ENCODE assay signal across 23 cellular contexts in the genomic region with DNA sequence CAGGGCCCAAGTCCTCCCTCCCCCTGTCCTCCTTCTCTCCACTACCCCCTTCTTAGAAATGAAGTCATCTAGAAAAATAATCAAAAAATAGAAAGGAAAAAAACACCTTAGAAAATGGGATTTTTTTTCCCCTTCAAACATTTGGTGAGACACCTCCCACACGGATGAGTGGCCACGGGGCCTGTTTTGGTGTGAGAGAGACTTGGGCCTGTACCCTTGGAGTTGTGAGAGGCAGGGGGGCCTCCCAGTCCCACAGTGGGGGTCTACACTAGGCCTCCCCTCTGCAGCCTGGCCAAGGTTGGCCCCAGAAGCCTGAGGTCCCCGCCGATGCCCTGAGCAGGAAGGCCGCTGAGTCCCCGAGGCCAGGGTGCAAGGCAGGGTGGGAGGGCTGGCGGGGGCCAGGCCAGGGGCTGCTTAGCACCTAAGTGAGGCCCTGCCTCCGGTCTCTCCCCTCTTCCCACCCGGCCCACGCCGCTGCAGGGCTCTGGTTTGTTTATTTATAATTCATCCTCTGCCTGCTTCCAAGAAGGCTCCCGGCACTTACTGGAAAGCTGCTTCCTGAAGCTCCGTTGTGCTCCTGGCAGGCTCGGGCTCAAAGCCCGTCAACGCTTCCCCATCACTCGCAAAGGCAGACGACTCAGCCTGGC. TPM values are rescaled to one million over a fixed set of nuclear protein-coding genes. Genes with fewer than 3 reads are reported as not detected.
DNase-seq lines count a peak whose midpoint lies in the region; FAIRE-seq and TF ChIP-seq lines count a peak whose summit lies in the region.
"Had no signal": no experiment of that assay in that cellular context is flagged by ENCODE, and none has a peak within 500 bp of the region (broad histone marks: within the 10 kb centered on the region; RNA-seq: fewer than 3 reads in every experiment).

No MANE protein-coding gene starts in this region.

- H4K20me1 ChIP-seq in neural progenitor cell (ENCODE audit: low read depth): no peaks in the 10 kb centered on the region

- no peak overlapping the region for H3K4me3 Mint-ChIP-seq in neural progenitor cell
- H3K4me3 Mint-ChIP-seq: activated CD8-positive, alpha-beta T cell treated with anti-CD3 and anti-CD28 coated beads for 36 hours; B cell; natural killer cell had no signal

- no peaks in the 10 kb centered on the region for H3K9me3 Mint-ChIP-seq in neural progenitor cell
- H3K9me3 Mint-ChIP-seq: activated CD8-positive, alpha-beta T cell treated with anti-CD3 and anti-CD28 coated beads for 36 hours; natural killer cell had no signal

- no peak overlapping the region for H3K4me2 ChIP-seq in neural progenitor cell

- H3K27ac ChIP-seq in dorsolateral prefrontal cortex: peak overlapping the region in 57 of 59 donors; percentile 1 to 98 (median 80)
- no peak overlapping the region for H3K27ac ChIP-seq in neural progenitor cell
- peak overlapping the region; percentile 23 to 72 (median 56) for H3K27ac ChIP-seq in transverse colon
- H3K27ac ChIP-seq: heart right ventricle, HL-60, testis had no signal

- in situ Hi-C loops in transverse colon (cut with MboI; ENCODE audit: low pct_ligation_motif_present in 1 of 4, low pct_unique_long_range_greater_than_20kb in 1 of 4, low sequenced_read_pairs in 3 of 4): loop anchor here in 1 of 4 donors (25.0 kb wide), 1 partner anchor 412 kb away; no protein-coding TSS in a partner anchor

- peak overlapping the region; percentile 30 for H3K9ac ChIP-seq in neural progenitor cell

- DNase-seq in dorsolateral prefrontal cortex (peak in 4 of 10 donors; percentile 57 to 69 (median 68)), neural progenitor cell (ENCODE audit: low spot score) (no peak), transverse colon (no peak), SW 1271 (lab: John Stamatoyannopoulos, UW) (no peak), HuH-7 (ENCODE audit: low spot score) (no peak), HTR-8/SVneo (ENCODE audit: insufficient read length, low spot score) (no peak)
- DNase-seq: activated CD8-positive, alpha-beta T cell treated with anti-CD3 and anti-CD28 coated beads for 36 hours; activated gamma-delta T cell; cortex of kidney; DMS79 treated with DMSO at 0.1 percent for 48 hours; heart right ventricle; left lung; natural killer cell; NCI-H1105; NCI-H2029 treated with DMSO at 0.1 percent for 48 hours; T-helper 9 cell; testis had no signal

- peaks cover 14% of the 10 kb centered on the region for H3F3A ChIP-seq in neural progenitor cell (ENCODE audit: low read depth)

- H3K4me1 Mint-ChIP-seq in neural progenitor cell: peaks cover 14% of the 10 kb centered on the region

- WGBS in transverse colon (ENCODE audit: low coverage in 1 of 2), 2 donors: 65 to 92% methylated on average over 2 to 17 of the region's 18 CpGs

- no peaks in the 10 kb centered on the region for H3K9me3 ChIP-seq in neural progenitor cell (ENCODE audit: low read depth)
- H3K9me3 ChIP-seq in transverse colon: no peaks in the 10 kb centered on the region
- H3K9me3 ChIP-seq: heart right ventricle, left lung, testis had no signal

- H3K27ac Mint-ChIP-seq in neural progenitor cell: no peak overlapping the region
- H3K27ac Mint-ChIP-seq: activated CD8-positive, alpha-beta T cell treated with anti-CD3 and anti-CD28 coated beads for 36 hours; B cell had no signal

- no peaks in the 10 kb centered on the region for H3K36me3 ChIP-seq in neural progenitor cell
- H3K36me3 ChIP-seq in transverse colon: no peaks in the 10 kb centered on the region
- H3K36me3 ChIP-seq: heart right ventricle, left lung had no signal

- H3K4me1 ChIP-seq in neural progenitor cell (peaks cover 5% of the 10 kb centered on the region), transverse colon (peaks cover 4 to 19% (median 9%) of the 10 kb centered on the region in 4 donors)

- no peak for TF ChIP-seq EP300 in transverse colon (IDR thresholded peaks at IDR 0.05; ENCODE audit: low read depth)

- H3K4me3 ChIP-seq in dorsolateral prefrontal cortex (peak overlapping the region in 3 of 59 donors; percentile 4 to 17 (median 9)), neural progenitor cell (no peak overlapping the region), transverse colon (no peak overlapping the region)
- H3K4me3 ChIP-seq: heart right ventricle, left lung, testis had no signal

- peaks cover 2% of the 10 kb centered on the region for H3K36me3 Mint-ChIP-seq in neural progenitor cell
- H3K36me3 Mint-ChIP-seq: natural killer cell had no signal

- H3K79me2 ChIP-seq in neural progenitor cell (ENCODE audit: low read depth): no peaks in the 10 kb centered on the region

- intact Hi-C loops in dorsolateral prefrontal cortex (cut with DNase I) (loop anchor here in 1 of 2 donors (10.0 kb wide), 2 partner anchors 95 to 415 kb away; a partner anchor contains a TSS), transverse colon (cut with DNase I; ENCODE audit: low total_unique reads) (no loop called here)

- no peak for TF ChIP-seq CTCF in dorsolateral prefrontal cortex (IDR thresholded peaks at IDR 0.05 in 54 of 56, conservative IDR thresholded peaks at IDR 0.05 in 2 of 56; ENCODE audit: low read depth in 1 of 56, partially characterized antibody in 56 of 56)
- no peak for TF ChIP-seq CTCF in neural progenitor cell (IDR thresholded peaks at IDR 0.05)
- TF ChIP-seq CTCF in transverse colon (IDR thresholded peaks at IDR 0.05): no peak

- H3K27me3 Mint-ChIP-seq in neural progenitor cell (ENCODE audit: insufficient read depth, low read depth): peaks cover 10% of the 10 kb centered on the region
- H3K27me3 Mint-ChIP-seq: activated CD8-positive, alpha-beta T cell treated with anti-CD3 and anti-CD28 coated beads for 36 hours had no signal

- FAIRE-seq in HTR-8/SVneo (lab: Jason Lieb, UNC): no peak
- FAIRE-seq: bronchial epithelial cell, GM12892, H1 had no signal

- no peak for TF ChIP-seq POLR2A in transverse colon (IDR thresholded peaks at IDR 0.05)

- no peak overlapping the region for H2AFZ ChIP-seq in neural progenitor cell (replicated peaks)

- H3K27me3 ChIP-seq in dorsolateral prefrontal cortex (no peaks in the 10 kb centered on the region), neural progenitor cell (no peaks in the 10 kb centered on the region), transverse colon (no peaks in the 10 kb centered on the region)
- H3K27me3 ChIP-seq: left lung, testis had no signal

TF ChIP-seq in PFSK-1, 5 proteins besides CTCF, POLR2A, EP300 and RAD21:
- TF ChIP-seq, protein P1, sequence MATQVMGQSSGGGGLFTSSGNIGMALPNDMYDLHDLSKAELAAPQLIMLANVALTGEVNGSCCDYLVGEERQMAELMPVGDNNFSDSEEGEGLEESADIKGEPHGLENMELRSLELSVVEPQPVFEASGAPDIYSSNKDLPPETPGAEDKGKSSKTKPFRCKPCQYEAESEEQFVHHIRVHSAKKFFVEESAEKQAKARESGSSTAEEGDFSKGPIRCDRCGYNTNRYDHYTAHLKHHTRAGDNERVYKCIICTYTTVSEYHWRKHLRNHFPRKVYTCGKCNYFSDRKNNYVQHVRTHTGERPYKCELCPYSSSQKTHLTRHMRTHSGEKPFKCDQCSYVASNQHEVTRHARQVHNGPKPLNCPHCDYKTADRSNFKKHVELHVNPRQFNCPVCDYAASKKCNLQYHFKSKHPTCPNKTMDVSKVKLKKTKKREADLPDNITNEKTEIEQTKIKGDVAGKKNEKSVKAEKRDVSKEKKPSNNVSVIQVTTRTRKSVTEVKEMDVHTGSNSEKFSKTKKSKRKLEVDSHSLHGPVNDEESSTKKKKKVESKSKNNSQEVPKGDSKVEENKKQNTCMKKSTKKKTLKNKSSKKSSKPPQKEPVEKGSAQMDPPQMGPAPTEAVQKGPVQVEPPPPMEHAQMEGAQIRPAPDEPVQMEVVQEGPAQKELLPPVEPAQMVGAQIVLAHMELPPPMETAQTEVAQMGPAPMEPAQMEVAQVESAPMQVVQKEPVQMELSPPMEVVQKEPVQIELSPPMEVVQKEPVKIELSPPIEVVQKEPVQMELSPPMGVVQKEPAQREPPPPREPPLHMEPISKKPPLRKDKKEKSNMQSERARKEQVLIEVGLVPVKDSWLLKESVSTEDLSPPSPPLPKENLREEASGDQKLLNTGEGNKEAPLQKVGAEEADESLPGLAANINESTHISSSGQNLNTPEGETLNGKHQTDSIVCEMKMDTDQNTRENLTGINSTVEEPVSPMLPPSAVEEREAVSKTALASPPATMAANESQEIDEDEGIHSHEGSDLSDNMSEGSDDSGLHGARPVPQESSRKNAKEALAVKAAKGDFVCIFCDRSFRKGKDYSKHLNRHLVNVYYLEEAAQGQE (IDR thresholded peaks at IDR 0.05; ENCODE audit: insufficient read depth in 1 of 2, low read depth in 2 of 2, low read length in 2 of 2): 0 out of 4 replicates have a peak, but pooled peaks of 1 of the 2 experiments have one; percentile 14
- TF ChIP-seq FOXP2 (optimal IDR thresholded peaks at IDR 0.05; ENCODE audit: borderline replicate concordance, extremely low read depth, extremely low read length, insufficient read depth): peak; percentile 32
- no peak for TF ChIP-seq SIN3A (IDR thresholded peaks at IDR 0.05; ENCODE audit: borderline replicate concordance, insufficient read depth, low read length)
- no peak for TF ChIP-seq POLR2AphosphoS5 (IDR thresholded peaks at IDR 0.05; ENCODE audit: low read depth, low read length)

RNA-seq across cellular contexts. Expression of a gene that starts 26.4 kb away (rescaled TPM):
- polyA plus RNA-seq in PFSK-1 (2012; ENCODE audit: insufficient read length, low read depth): 29.6 TPM
- total RNA-seq in dorsolateral prefrontal cortex: 100 to 1,000 TPM in 119 of 120 experiments, 10 to 100 TPM in 1; 88.1 to 345 (median 239) TPM
- total RNA-seq in neural progenitor cell (ENCODE audit: low replicate concordance): 2.6 and 3.8 TPM in 2 replicates
- total RNA-seq in transverse colon: 10 to 100 TPM in 1 of 4 donors, 1 to 10 TPM in 2, under 1 TPM in 1; 0.40 to 22.8 (median 7.2) TPM
- total RNA-seq: heart right ventricle had no signal

RNA-seq across cellular contexts. Expression of a gene that starts 35.1 kb away (rescaled TPM):
- 53.8 TPM for polyA plus RNA-seq in PFSK-1 (2012; ENCODE audit: insufficient read length, low read depth)
- 10 to 100 TPM; 21.4 to 61.2 (median 36.5) TPM for total RNA-seq in dorsolateral prefrontal cortex
- 9.7 and 13.8 TPM in 2 replicates for total RNA-seq in neural progenitor cell (ENCODE audit: low replicate concordance)
- 10 to 100 TPM; 14.9 to 26.9 (median 19.9) TPM for total RNA-seq in transverse colon
